1 cellular context compared by ENCODE assay signal in genomic region chr4:109026588-109026987, GRCh38.
TF ChIP-seq lines count a peak whose summit lies in the region.

No MANE protein-coding gene starts in this region.

TF ChIP-seq in SK-N-SH, 30 proteins besides CTCF, POLR2A, EP300 and RAD21 (continued from another document):
- TF ChIP-seq REST (IDR thresholded peaks at IDR 0.05; ENCODE audit: low read depth, low read length), result no peak
- TF ChIP-seq RFX5 (IDR thresholded peaks at IDR 0.05; ENCODE audit: low read length), result no peak
- no peak for TF ChIP-seq TEAD4 (IDR thresholded peaks at IDR 0.05; ENCODE audit: borderline replicate concordance, insufficient read depth)
- no peak for TF ChIP-seq CHD2 (IDR thresholded peaks at IDR 0.05; ENCODE audit: low read length, partially characterized antibody)
- no peak for TF ChIP-seq SMC3 (IDR thresholded peaks at IDR 0.05; ENCODE audit: low read depth, low read length)
